1 cellular context compared by ENCODE assay signal in genomic region chr6:168683621-168684020, GRCh38.
TF ChIP-seq lines count a peak whose summit lies in the region.

No MANE protein-coding gene starts in this region.

TF ChIP-seq in WTC11, 78 proteins besides CTCF, POLR2A, EP300 and RAD21 (continued from another document):
- TF ChIP-seq ARID4B (CRISPR knock-in tag; IDR thresholded peaks at IDR 0.05; ENCODE audit: borderline replicate concordance) (no peak), GTF2I (CRISPR knock-in tag; conservative IDR thresholded peaks at IDR 0.05) (no peak), TP53 (CRISPR knock-in tag; IDR thresholded peaks at IDR 0.05) (no peak), TEAD4 (CRISPR knock-in tag; IDR thresholded peaks at IDR 0.05) (no peak), CREB1 (CRISPR knock-in tag; IDR thresholded peaks at IDR 0.05) (no peak), E2F1 (CRISPR knock-in tag; IDR thresholded peaks at IDR 0.05) (no peak), ZNF232 (CRISPR knock-in tag; IDR thresholded peaks at IDR 0.05) (no peak), SMAD3 (CRISPR knock-in tag; IDR thresholded peaks at IDR 0.05; ENCODE audit: borderline replicate concordance) (no peak), CREM (CRISPR knock-in tag; IDR thresholded peaks at IDR 0.05) (no peak), PRRX2 (CRISPR knock-in tag; IDR thresholded peaks at IDR 0.05) (no peak), USF2 (CRISPR knock-in tag; IDR thresholded peaks at IDR 0.05) (no peak)
TF ChIP-seq in WTC11: peak in this region for 0.
